8 cellular contexts compared by ENCODE assay signal in the genomic region with DNA sequence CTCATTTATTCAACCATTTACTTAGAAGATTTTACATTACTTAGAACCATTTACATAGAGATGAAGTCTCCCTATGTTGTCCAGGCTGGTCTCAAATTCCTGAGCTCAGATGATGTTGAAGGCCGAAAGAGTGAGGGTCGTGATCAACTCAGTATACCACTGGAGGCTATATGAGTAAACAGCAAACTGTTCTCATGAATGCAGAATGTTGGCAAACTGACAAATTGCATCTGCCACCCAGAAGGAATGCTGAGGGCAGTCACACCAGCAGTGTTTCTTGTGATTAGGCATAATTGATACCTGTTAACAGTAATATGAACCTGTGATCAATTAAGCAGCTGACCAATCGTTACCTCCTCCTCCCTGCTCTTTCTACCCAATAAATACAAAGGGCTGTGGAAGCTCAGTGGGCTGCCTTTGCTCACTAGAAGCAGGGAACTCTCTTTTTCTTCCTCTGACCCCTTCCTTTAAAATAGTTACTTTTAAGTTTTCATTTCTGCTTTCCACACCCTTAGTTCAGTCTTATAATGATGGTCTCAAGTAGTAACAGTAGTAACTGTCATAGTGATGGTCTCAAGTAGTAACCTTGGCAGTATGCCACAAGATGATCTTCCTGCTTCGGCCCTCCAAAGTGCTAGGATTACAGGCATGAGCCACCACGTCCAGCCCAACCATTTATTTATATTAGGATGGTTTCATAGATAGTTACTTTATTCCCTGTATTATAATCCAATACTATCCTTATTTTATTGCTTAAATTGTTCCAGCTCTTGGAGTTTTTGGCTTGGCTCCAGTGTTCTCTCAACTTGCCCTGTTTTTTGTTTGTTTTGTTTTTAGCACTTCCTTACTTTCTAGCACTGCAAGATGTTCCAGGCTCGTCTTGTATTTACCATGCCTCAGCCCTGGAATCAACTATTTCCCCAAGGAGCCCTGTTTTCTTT. TPM values are rescaled to one million over a fixed set of nuclear protein-coding genes. Genes with fewer than 3 reads are reported as not detected.
DNase-seq lines count a peak whose midpoint lies in the region; ATAC-seq and TF ChIP-seq lines count a peak whose summit lies in the region.

No MANE protein-coding gene starts in this region.

- peak overlapping the region; percentile 13 for H3K4me2 ChIP-seq in DOHH2 (ENCODE audit: low read length)

- H3K27me3 ChIP-seq in DOHH2 (ENCODE audit: control insufficient read depth, low read length): no peaks in the 10 kb centered on the region

- POLR2A ChIA-PET in activated CD8-positive, alpha-beta T cell treated with anti-CD3 and anti-CD28 coated beads for 36 hours (lab: Charles Lee): interaction anchor here (1.1 kb wide), 1 partner anchor 11 kb away, joined by 3 read pairs; no protein-coding TSS in a partner anchor

- ATAC-seq in GM19328 (IDR thresholded peaks at IDR 0.05; ENCODE audit: unreplicated experiment) (no peak), HG02970 (IDR thresholded peaks at IDR 0.05; ENCODE audit: low FRiP score, unreplicated experiment) (no peak)
- ATAC-seq in activated CD8-positive, alpha-beta T cell treated with anti-CD3 and anti-CD28 coated beads for 36 hours: no peak

- no peaks in the 10 kb centered on the region for H3K27me3 Mint-ChIP-seq in nephron (ENCODE audit: low read depth)
- H3K27me3 Mint-ChIP-seq in activated T-helper 1 cell treated with anti-CD3 and anti-CD28 coated beads, Interleukin-12 subunit alpha, Interleukin-12 subunit beta, Interleukin-2, Interleukin-4 antibody, amounts not matched to agents 30 ng/mL and 10 ng/mL and 1 ng/mL, durations not matched to agents 14 hours and 24 hours and 36 hours (ENCODE audit: insufficient read depth): no peaks in the 10 kb centered on the region
- H3K27me3 Mint-ChIP-seq in activated CD8-positive, alpha-beta T cell treated with anti-CD3 and anti-CD28 coated beads for 36 hours: no peaks in the 10 kb centered on the region

- DNase-seq in NCI-H2227 treated with DMSO at 0.1 percent for 48 hours (lab: John Stamatoyannopoulos, UW) (peak; percentile 29), epithelial cell of prostate (ENCODE audit: low read depth, low spot score) (no peak)
- no peak for DNase-seq in activated T-helper 1 cell treated with anti-CD3 and anti-CD28 coated beads, Interleukin-12 subunit alpha, Interleukin-12 subunit beta, Interleukin-2, Interleukin-4 antibody, amounts not matched to agents 30 ng/mL and 10 ng/mL and 1 ng/mL, durations not matched to agents 14 hours and 24 hours and 36 hours (ENCODE audit: low spot score)
- DNase-seq in activated CD8-positive, alpha-beta T cell treated with anti-CD3 and anti-CD28 coated beads for 36 hours: no peak

- H3K4me3 ChIP-seq in DOHH2 (ENCODE audit: low read length): no peak overlapping the region

- H3K79me2 ChIP-seq in DOHH2 (ENCODE audit: control insufficient read depth, low read length): no peaks in the 10 kb centered on the region

- no peaks in the 10 kb centered on the region for H3K9me3 ChIP-seq in DOHH2 (ENCODE audit: control insufficient read depth, insufficient read depth, low read length)

- no peak overlapping the region for H3K4me3 Mint-ChIP-seq in nephron
- no peak overlapping the region for H3K4me3 Mint-ChIP-seq in activated T-helper 1 cell treated with anti-CD3 and anti-CD28 coated beads, Interleukin-12 subunit alpha, Interleukin-12 subunit beta, Interleukin-2, Interleukin-4 antibody, amounts not matched to agents 30 ng/mL and 10 ng/mL and 1 ng/mL, durations not matched to agents 14 hours and 24 hours and 36 hours
- H3K4me3 Mint-ChIP-seq in activated CD8-positive, alpha-beta T cell treated with anti-CD3 and anti-CD28 coated beads for 36 hours: no peak overlapping the region

- H3K27ac Mint-ChIP-seq in nephron: peak overlapping the region; percentile 12 to 36 (median 19)
- H3K27ac Mint-ChIP-seq in activated T-helper 1 cell treated with anti-CD3 and anti-CD28 coated beads, Interleukin-12 subunit alpha, Interleukin-12 subunit beta, Interleukin-2, Interleukin-4 antibody, amounts not matched to agents 30 ng/mL and 10 ng/mL and 1 ng/mL, durations not matched to agents 14 hours and 24 hours and 36 hours: no peak overlapping the region
- no peak overlapping the region for H3K27ac Mint-ChIP-seq in activated CD8-positive, alpha-beta T cell treated with anti-CD3 and anti-CD28 coated beads for 36 hours

- TF ChIP-seq CTCF in DOHH2 (IDR thresholded peaks at IDR 0.05; ENCODE audit: low read depth, low read length, poor library complexity, severe bottlenecking) (no peak), nephron (IDR thresholded peaks at IDR 0.05; ENCODE audit: unreplicated experiment in 3 of 3) (no peak)
- TF ChIP-seq CTCF in activated CD8-positive, alpha-beta T cell treated with anti-CD3 and anti-CD28 coated beads for 36 hours (IDR thresholded peaks at IDR 0.05): no peak

- H3K4me1 Mint-ChIP-seq in nephron: peaks cover 25% of the 10 kb centered on the region
- H3K4me1 Mint-ChIP-seq in activated T-helper 1 cell treated with anti-CD3 and anti-CD28 coated beads, Interleukin-12 subunit alpha, Interleukin-12 subunit beta, Interleukin-2, Interleukin-4 antibody, amounts not matched to agents 30 ng/mL and 10 ng/mL and 1 ng/mL, durations not matched to agents 14 hours and 24 hours and 36 hours (ENCODE audit: low read depth): peaks cover 13% of the 10 kb centered on the region
- H3K4me1 Mint-ChIP-seq in activated CD8-positive, alpha-beta T cell treated with anti-CD3 and anti-CD28 coated beads for 36 hours (ENCODE audit: low read depth): peaks cover 20% of the 10 kb centered on the region

- H3K9me3 Mint-ChIP-seq in nephron: no peaks in the 10 kb centered on the region
- no peaks in the 10 kb centered on the region for H3K9me3 Mint-ChIP-seq in activated T-helper 1 cell treated with anti-CD3 and anti-CD28 coated beads, Interleukin-12 subunit alpha, Interleukin-12 subunit beta, Interleukin-2, Interleukin-4 antibody, amounts not matched to agents 30 ng/mL and 10 ng/mL and 1 ng/mL, durations not matched to agents 14 hours and 24 hours and 36 hours
- no peaks in the 10 kb centered on the region for H3K9me3 Mint-ChIP-seq in activated CD8-positive, alpha-beta T cell treated with anti-CD3 and anti-CD28 coated beads for 36 hours

- intact Hi-C loops in activated T-helper 1 cell treated with anti-CD3 and anti-CD28 coated beads, Interleukin-12 subunit alpha, Interleukin-12 subunit beta, Interleukin-2, Interleukin-4 antibody, amounts not matched to agents 30 ng/mL and 10 ng/mL and 1 ng/mL, durations not matched to agents 14 hours and 24 hours and 36 hours (cut with micrococcal nuclease): no loop called here
- intact Hi-C loops in activated CD8-positive, alpha-beta T cell treated with anti-CD3 and anti-CD28 coated beads for 36 hours (cut with micrococcal nuclease): no loop called here

- H3F3A ChIP-seq in DOHH2 (ENCODE audit: control insufficient read depth, insufficient read depth): no peaks in the 10 kb centered on the region

- H3K36me3 Mint-ChIP-seq in nephron (ENCODE audit: low read depth): no peaks in the 10 kb centered on the region
- no peaks in the 10 kb centered on the region for H3K36me3 Mint-ChIP-seq in activated T-helper 1 cell treated with anti-CD3 and anti-CD28 coated beads, Interleukin-12 subunit alpha, Interleukin-12 subunit beta, Interleukin-2, Interleukin-4 antibody, amounts not matched to agents 30 ng/mL and 10 ng/mL and 1 ng/mL, durations not matched to agents 14 hours and 24 hours and 36 hours (ENCODE audit: low read depth)
- H3K36me3 Mint-ChIP-seq in activated CD8-positive, alpha-beta T cell treated with anti-CD3 and anti-CD28 coated beads for 36 hours (ENCODE audit: low read depth): no peaks in the 10 kb centered on the region

- no peaks in the 10 kb centered on the region for H3K9me2 ChIP-seq in DOHH2 (replicated peaks; ENCODE audit: control insufficient read depth, low read length)

- H3K27ac ChIP-seq in DOHH2 (ENCODE audit: low read depth, low read length) (no peak overlapping the region), epithelial cell of prostate (peak overlapping the region; percentile 73)

- peaks cover 22% of the 10 kb centered on the region for H3K4me1 ChIP-seq in DOHH2 (ENCODE audit: control insufficient read depth, low read length)

- CTCF ChIA-PET in activated CD8-positive, alpha-beta T cell treated with anti-CD3 and anti-CD28 coated beads for 36 hours (lab: Charles Lee): no interaction called here

- H3K36me3 ChIP-seq in DOHH2 (ENCODE audit: control insufficient read depth, low read length): no peaks in the 10 kb centered on the region

- no peaks in the 10 kb centered on the region for H4K20me1 ChIP-seq in DOHH2 (ENCODE audit: control insufficient read depth, insufficient read depth, low read depth, low read length)

RNA-seq across cellular contexts. Expression of a gene that starts 25.8 kb away (rescaled TPM):
- total RNA-seq in activated T-helper 1 cell treated with anti-CD3 and anti-CD28 coated beads, Interleukin-12 subunit alpha, Interleukin-12 subunit beta, Interleukin-2, Interleukin-4 antibody, amounts not matched to agents 30 ng/mL and 10 ng/mL and 1 ng/mL, durations not matched to agents 14 hours and 24 hours and 36 hours: 64.0 and 68.4 TPM in 2 replicates
- 10 to 100 TPM; 44.2 to 45.5 TPM for total RNA-seq in activated CD8-positive, alpha-beta T cell treated with anti-CD3 and anti-CD28 coated beads for 36 hours

Comparison
In these comparisons a context has a peak if more than half of its experiments do, and no peak if none do; other contexts are left out.
1. H3K27ac Mint-ChIP-seq: peak in nephron (3 of 3); none in activated T-helper 1 cell treated with anti-CD3 and anti-CD28 coated beads, Interleukin-12 subunit alpha, Interleukin-12 subunit beta, Interleukin-2, Interleukin-4 antibody, amounts not matched to agents 30 ng/mL and 10 ng/mL and 1 ng/mL, durations not matched to agents 14 hours and 24 hours and 36 hours (single experiment) and activated CD8-positive, alpha-beta T cell treated with anti-CD3 and anti-CD28 coated beads for 36 hours (single experiment).